Comparison of ENCODE assay signal across 35 cellular contexts in the genomic region with DNA sequence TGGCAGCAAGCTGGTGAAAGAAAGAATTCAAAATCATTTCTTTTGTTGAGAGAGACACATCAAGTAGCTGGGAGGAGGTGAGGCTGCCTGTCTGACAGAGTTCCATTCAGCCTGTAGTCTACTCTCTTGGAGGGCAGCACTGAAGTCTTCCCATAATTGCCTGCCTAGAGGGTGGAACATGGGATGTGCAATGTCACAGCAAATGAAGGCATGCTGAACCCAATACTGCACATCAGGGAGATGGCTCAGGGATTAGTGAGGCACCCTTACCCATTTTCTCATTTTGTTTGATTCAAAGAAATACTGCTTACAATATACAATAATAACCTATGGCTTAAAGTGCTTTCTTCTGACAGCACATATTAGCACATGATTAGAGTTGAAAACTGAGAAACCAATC.
"Had no signal": no experiment of that assay in that cellular context is flagged by ENCODE, and none has a peak within 500 bp of the region (broad histone marks: within the 10 kb centered on the region; RNA-seq: fewer than 3 reads in every experiment).

No MANE protein-coding gene starts in this region.

- H3K4me1 ChIP-seq: adrenal gland, body of pancreas, esophagus squamous epithelium, gastroesophageal sphincter had no signal

- H3K27me3 Mint-ChIP-seq: activated CD4-positive, alpha-beta memory T cell treated with anti-CD3 and anti-CD28 coated beads for 36 hours; activated CD4-positive, alpha-beta T cell treated with anti-CD3 and anti-CD28 coated beads for 36 hours; activated CD4-positive, alpha-beta T cell treated with anti-CD3 and anti-CD28 coated beads, Interleukin-2, amount 10 ng/mL, durations not matched to agents 24 days and 14 days; activated CD8-positive, alpha-beta memory T cell treated with anti-CD3 and anti-CD28 coated beads, Interleukin-2, amount 10 ng/mL, durations not matched to agents 7 days and 5 days; activated naive CD4-positive, alpha-beta T cell treated with anti-CD3 and anti-CD28 coated beads, Interleukin-2, amount 50 U/mL, for 24 hours; activated naive CD8-positive, alpha-beta T cell treated with anti-CD3 and anti-CD28 coated beads for 36 hours; activated naive CD8-positive, alpha-beta T cell treated with anti-CD3 and anti-CD28 coated beads, Interleukin-2, amount 50 U/mL, for 24 hours had no signal

- H3K4me3 Mint-ChIP-seq: activated CD4-positive, alpha-beta memory T cell treated with anti-CD3 and anti-CD28 coated beads for 36 hours; activated CD4-positive, alpha-beta T cell treated with anti-CD3 and anti-CD28 coated beads for 36 hours; activated CD4-positive, alpha-beta T cell treated with anti-CD3 and anti-CD28 coated beads, Interleukin-2, amount 10 ng/mL, durations not matched to agents 24 days and 14 days; activated CD8-positive, alpha-beta memory T cell treated with anti-CD3 and anti-CD28 coated beads, Interleukin-2, amount 10 ng/mL, durations not matched to agents 7 days and 5 days; activated CD8-positive, alpha-beta T cell treated with anti-CD3 and anti-CD28 coated beads, Interleukin-2, amount 10 ng/mL, durations not matched to agents 7 days and 5 days; activated naive CD4-positive, alpha-beta T cell treated with anti-CD3 and anti-CD28 coated beads for 36 hours; activated naive CD4-positive, alpha-beta T cell treated with anti-CD3 and anti-CD28 coated beads, Interleukin-2, amount 50 U/mL, for 24 hours; activated naive CD8-positive, alpha-beta T cell treated with anti-CD3 and anti-CD28 coated beads for 36 hours; activated naive CD8-positive, alpha-beta T cell treated with anti-CD3 and anti-CD28 coated beads, Interleukin-2, amount 50 U/mL, for 24 hours; activated T-helper 1 cell treated with anti-CD3 and anti-CD28 coated beads, Interleukin-12 subunit alpha, Interleukin-12 subunit beta, Interleukin-2, Interleukin-4 antibody, amounts not matched to agents 30 ng/mL and 10 ng/mL and 1 ng/mL, durations not matched to agents 14 hours and 24 hours and 36 hours; effector memory CD8-positive, alpha-beta T cell; T-helper 17 cell; T-helper 2 cell treated with Interferon-gamma antibody and Interleukin-4, amounts not matched to agents 5 μg/mL and 100 μg/mL, for 36 hours had no signal

- DNase-seq: activated CD4-positive, alpha-beta memory T cell treated with anti-CD3 and anti-CD28 coated beads for 36 hours; activated CD4-positive, alpha-beta T cell treated with anti-CD3 and anti-CD28 coated beads for 36 hours; activated CD4-positive, alpha-beta T cell treated with anti-CD3 and anti-CD28 coated beads, Interleukin-2, amount 10 ng/mL, durations not matched to agents 24 days and 14 days; activated CD4-positive, CD25-positive, alpha-beta regulatory T cell; activated CD4-positive, CD25-positive, alpha-beta regulatory T cell treated with anti-CD3 and anti-CD28 coated beads, Interleukin-2, amount 50 U/mL, for 72 hours; activated CD8-positive, alpha-beta memory T cell treated with anti-CD3 and anti-CD28 coated beads, Interleukin-2, amount 10 ng/mL, durations not matched to agents 7 days and 5 days; activated CD8-positive, alpha-beta memory T cell treated with anti-CD3 and anti-CD28 coated beads, Interleukin-2, amount 50 U/mL, for 4 hours; activated CD8-positive, alpha-beta T cell treated with anti-CD3 and anti-CD28 coated beads, Interleukin-2, amount 10 ng/mL, durations not matched to agents 7 days and 5 days; activated effector memory CD4-positive, alpha-beta T cell treated with anti-CD3 and anti-CD28 coated beads, Interleukin-2, amount 50 U/mL, for 16 hours; activated naive CD4-positive, alpha-beta T cell treated with anti-CD3 and anti-CD28 coated beads for 36 hours; activated naive CD8-positive, alpha-beta T cell treated with anti-CD3 and anti-CD28 coated beads for 36 hours; activated naive CD8-positive, alpha-beta T cell treated with anti-CD3 and anti-CD28 coated beads, Interleukin-2, amount 50 U/mL, for 24 hours; activated T-cell treated with anti-CD3 and anti-CD28 coated beads, Interleukin-2, amount 50 U/mL, for 1 hour; activated T-cell treated with anti-CD3 and anti-CD28 coated beads, Interleukin-2, amount 50 U/mL, for 48 hours; adrenal gland; amygdala; aorta; body of pancreas; caudate nucleus; cortex of kidney; dermis blood vessel endothelial cell; effector CD4-positive, alpha-beta T cell; effector memory CD8-positive, alpha-beta T cell; esophagus squamous epithelium; foreskin melanocyte; T-helper 1 cell; T-helper 17 cell; T1000; WERI-Rb-1 had no signal

- H3K36me3 Mint-ChIP-seq: activated CD4-positive, alpha-beta memory T cell treated with anti-CD3 and anti-CD28 coated beads for 36 hours; activated CD8-positive, alpha-beta memory T cell treated with anti-CD3 and anti-CD28 coated beads, Interleukin-2, amount 10 ng/mL, durations not matched to agents 7 days and 5 days; activated naive CD4-positive, alpha-beta T cell treated with anti-CD3 and anti-CD28 coated beads, Interleukin-2, amount 50 U/mL, for 24 hours; activated naive CD8-positive, alpha-beta T cell treated with anti-CD3 and anti-CD28 coated beads for 36 hours had no signal

- H3K27me3 ChIP-seq: adrenal gland, body of pancreas, esophagus squamous epithelium, gastroesophageal sphincter had no signal

- H3K27ac Mint-ChIP-seq: activated CD4-positive, alpha-beta memory T cell treated with anti-CD3 and anti-CD28 coated beads for 36 hours; activated CD4-positive, alpha-beta T cell treated with anti-CD3 and anti-CD28 coated beads for 36 hours; activated CD4-positive, alpha-beta T cell treated with anti-CD3 and anti-CD28 coated beads, Interleukin-2, amount 10 ng/mL, durations not matched to agents 24 days and 14 days; activated CD8-positive, alpha-beta memory T cell treated with anti-CD3 and anti-CD28 coated beads, Interleukin-2, amount 10 ng/mL, durations not matched to agents 7 days and 5 days; activated CD8-positive, alpha-beta T cell treated with anti-CD3 and anti-CD28 coated beads, Interleukin-2, amount 10 ng/mL, durations not matched to agents 7 days and 5 days; activated naive CD4-positive, alpha-beta T cell treated with anti-CD3 and anti-CD28 coated beads for 36 hours; activated naive CD4-positive, alpha-beta T cell treated with anti-CD3 and anti-CD28 coated beads, Interleukin-2, amount 50 U/mL, for 24 hours; activated naive CD8-positive, alpha-beta T cell treated with anti-CD3 and anti-CD28 coated beads for 36 hours; activated naive CD8-positive, alpha-beta T cell treated with anti-CD3 and anti-CD28 coated beads, Interleukin-2, amount 50 U/mL, for 24 hours; activated T-helper 1 cell treated with anti-CD3 and anti-CD28 coated beads, Interleukin-12 subunit alpha, Interleukin-12 subunit beta, Interleukin-2, Interleukin-4 antibody, amounts not matched to agents 30 ng/mL and 10 ng/mL and 1 ng/mL, durations not matched to agents 14 hours and 24 hours and 36 hours; activated T-helper 2 cell treated with anti-CD3 and anti-CD28 coated beads, Interferon-gamma antibody, Interleukin-2, Interleukin-4, amounts not matched to agents 10 μg/mL and 5 μg/mL and 100 μg/mL, durations not matched to agents 14 hours and 24 hours and 36 hours; effector memory CD8-positive, alpha-beta T cell; T-helper 17 cell; T-helper 2 cell treated with Interferon-gamma antibody and Interleukin-4, amounts not matched to agents 5 μg/mL and 100 μg/mL, for 36 hours had no signal

- H3K27ac ChIP-seq: adrenal gland, body of pancreas, epithelial cell of prostate, esophagus squamous epithelium, gastroesophageal sphincter, WERI-Rb-1 had no signal

- ATAC-seq: activated CD4-positive, alpha-beta T cell treated with anti-CD3 and anti-CD28 coated beads for 36 hours; activated CD8-positive, alpha-beta memory T cell treated with anti-CD3 and anti-CD28 coated beads, Interleukin-2, amount 10 ng/mL, durations not matched to agents 7 days and 5 days; activated CD8-positive, alpha-beta T cell treated with anti-CD3 and anti-CD28 coated beads, Interleukin-2, amount 10 ng/mL, durations not matched to agents 7 days and 5 days; activated naive CD8-positive, alpha-beta T cell treated with anti-CD3 and anti-CD28 coated beads, Interleukin-2, amount 50 U/mL, for 24 hours; body of pancreas; effector memory CD8-positive, alpha-beta T cell; gastroesophageal sphincter; T-helper 17 cell had no signal

- H3K4me3 ChIP-seq: adrenal gland, body of pancreas, esophagus squamous epithelium, gastroesophageal sphincter had no signal

- H3K36me3 ChIP-seq: adrenal gland, esophagus squamous epithelium, gastroesophageal sphincter, WERI-Rb-1 had no signal

- H3K4me1 Mint-ChIP-seq: activated CD4-positive, alpha-beta T cell treated with anti-CD3 and anti-CD28 coated beads for 36 hours; activated CD4-positive, alpha-beta T cell treated with anti-CD3 and anti-CD28 coated beads, Interleukin-2, amount 10 ng/mL, durations not matched to agents 24 days and 14 days; activated CD8-positive, alpha-beta memory T cell treated with anti-CD3 and anti-CD28 coated beads, Interleukin-2, amount 10 ng/mL, durations not matched to agents 7 days and 5 days; activated naive CD4-positive, alpha-beta T cell treated with anti-CD3 and anti-CD28 coated beads, Interleukin-2, amount 50 U/mL, for 24 hours; activated naive CD8-positive, alpha-beta T cell treated with anti-CD3 and anti-CD28 coated beads for 36 hours; activated naive CD8-positive, alpha-beta T cell treated with anti-CD3 and anti-CD28 coated beads, Interleukin-2, amount 50 U/mL, for 24 hours; T-helper 17 cell had no signal

- H3K9me3 Mint-ChIP-seq: activated CD4-positive, alpha-beta memory T cell treated with anti-CD3 and anti-CD28 coated beads for 36 hours; activated CD4-positive, alpha-beta T cell treated with anti-CD3 and anti-CD28 coated beads, Interleukin-2, amount 10 ng/mL, durations not matched to agents 24 days and 14 days; activated naive CD4-positive, alpha-beta T cell treated with anti-CD3 and anti-CD28 coated beads for 36 hours; activated naive CD4-positive, alpha-beta T cell treated with anti-CD3 and anti-CD28 coated beads, Interleukin-2, amount 50 U/mL, for 24 hours; activated naive CD8-positive, alpha-beta T cell treated with anti-CD3 and anti-CD28 coated beads for 36 hours; activated naive CD8-positive, alpha-beta T cell treated with anti-CD3 and anti-CD28 coated beads, Interleukin-2, amount 50 U/mL, for 24 hours; activated T-helper 1 cell treated with anti-CD3 and anti-CD28 coated beads, Interleukin-12 subunit alpha, Interleukin-12 subunit beta, Interleukin-2, Interleukin-4 antibody, amounts not matched to agents 30 ng/mL and 10 ng/mL and 1 ng/mL, durations not matched to agents 14 hours and 24 hours and 36 hours; activated T-helper 2 cell treated with anti-CD3 and anti-CD28 coated beads, Interferon-gamma antibody, Interleukin-2, Interleukin-4, amounts not matched to agents 10 μg/mL and 5 μg/mL and 100 μg/mL, durations not matched to agents 14 hours and 24 hours and 36 hours; effector memory CD8-positive, alpha-beta T cell; T-helper 2 cell treated with Interferon-gamma antibody and Interleukin-4, amounts not matched to agents 5 μg/mL and 100 μg/mL, for 36 hours had no signal

- H3K9me3 ChIP-seq: body of pancreas, esophagus squamous epithelium, gastroesophageal sphincter had no signal
